In genomic region chr12:19382111-19382526, GRCh38 we compare ENCODE assay signal across 8 cellular contexts. TPM values are rescaled to one million over a fixed set of nuclear protein-coding genes. Genes with fewer than 3 reads are reported as not detected.
DNase-seq lines count a peak whose midpoint lies in the region; ATAC-seq and FAIRE-seq lines count a peak whose summit lies in the region.

No MANE protein-coding gene starts in this region.

- no peak for FAIRE-seq in small intestine (lab: Jason Lieb, UNC)

- H3K27ac ChIP-seq in small intestine (ENCODE audit: low read depth in 1 of 2, low read length in 1 of 2) = no peak overlapping the region

- 46 to 63% (median 56%) methylated on average over 4 of the region's 4 CpGs for WGBS in small intestine, 3 donors

- ATAC-seq in GM19452 (IDR thresholded peaks at IDR 0.05; ENCODE audit: unreplicated experiment) (peak; percentile 98), HG03354 (IDR thresholded peaks at IDR 0.05; ENCODE audit: poor library complexity, severe bottlenecking, unreplicated experiment) (peak; percentile 97)

- no peaks in the 10 kb centered on the region for H3K9me3 ChIP-seq in small intestine (ENCODE audit: control insufficient read depth, low read depth)

- no peak overlapping the region for H3K4me3 ChIP-seq in small intestine (ENCODE audit: low read depth in 1 of 2, low read length in 2 of 2)

- no peaks in the 10 kb centered on the region for H3K27me3 ChIP-seq in small intestine (ENCODE audit: control insufficient read depth in 2 of 2, insufficient read depth in 2 of 2, low read length in 2 of 2)

- H3K36me3 ChIP-seq in small intestine (ENCODE audit: control insufficient read depth in 2 of 2, insufficient read depth in 2 of 2, low read length in 2 of 2) = no peaks in the 10 kb centered on the region

- no peaks in the 10 kb centered on the region for H3K4me1 ChIP-seq in small intestine (ENCODE audit: control insufficient read depth in 2 of 2, insufficient read depth in 1 of 2, low read depth in 1 of 2, low read length in 1 of 2)

- DNase-seq in COLO829 (ENCODE audit: low spot score) (peak; percentile 81), glomerular visceral epithelial cell (ENCODE audit: extremely low spot score) (peak; percentile 85), small intestine (no peak), HuH-7 (ENCODE audit: low spot score) (no peak)
- peak; percentile 62 to 63 for DNase-seq in activated CD4-positive, alpha-beta T cell treated with anti-CD3 and anti-CD28 coated beads, Interleukin-2, amount 50 U/mL, for 48 hours
- DNase-seq in stimulated activated CD8-positive, alpha-beta memory T cell treated with anti-CD3 and anti-CD28 coated beads, Interleukin-7, amount 100 ng/mL, for 24 hours (ENCODE audit: low read depth) = peak; percentile 21

RNA-seq across cellular contexts. Expression of gene AEBP2, which starts 57.2 kb away (rescaled TPM):
- 1 to 10 TPM; 9.2 to 9.7 (median 9.5) TPM for polyA plus RNA-seq in small intestine

Comparison
In these comparisons a context has a peak if more than half of its experiments do, and no peak if none do; other contexts are left out.
1. DNase-seq: peak in COLO829 (single experiment), activated CD4-positive, alpha-beta T cell treated with anti-CD3 and anti-CD28 coated beads, Interleukin-2, amount 50 U/mL, for 48 hours (2 of 2), glomerular visceral epithelial cell (single experiment) and stimulated activated CD8-positive, alpha-beta memory T cell treated with anti-CD3 and anti-CD28 coated beads, Interleukin-7, amount 100 ng/mL, for 24 hours (single experiment); none in small intestine (single experiment) and HuH-7 (single experiment).